In genomic region chr4:20305976-20306375, GRCh38 we compare ENCODE assay signal across 13 cellular contexts. TPM values are rescaled to one million over a fixed set of nuclear protein-coding genes. Genes with fewer than 3 reads are reported as not detected.
DNase-seq lines count a peak whose midpoint lies in the region; ATAC-seq and TF ChIP-seq lines count a peak whose summit lies in the region.
"Had no signal": no experiment of that assay in that cellular context is flagged by ENCODE, and none has a peak within 500 bp of the region (broad histone marks: within the 10 kb centered on the region; RNA-seq: fewer than 3 reads in every experiment).

No MANE protein-coding gene starts in this region.

- no peaks in the 10 kb centered on the region for H3K36me3 Mint-ChIP-seq in stimulated activated memory B cell treated with anti-CD40 and anti-IgM and Interleukin-4, amounts not matched to agents 10 μg/mL and 1 μg/mL and 100 μg/mL, for 72 hours
- H3K36me3 Mint-ChIP-seq in activated naive CD8-positive, alpha-beta T cell treated with anti-CD3 and anti-CD28 coated beads, Interleukin-2, amount 50 U/mL, for 24 hours (ENCODE audit: low read depth): no peaks in the 10 kb centered on the region
- H3K36me3 Mint-ChIP-seq: activated naive CD4-positive, alpha-beta T cell treated with anti-CD3 and anti-CD28 coated beads, Interleukin-2, amount 50 U/mL, for 72 hours had no signal

- no peak overlapping the region for H3K27ac Mint-ChIP-seq in stimulated activated memory B cell treated with anti-CD40 and anti-IgM and Interleukin-4, amounts not matched to agents 10 μg/mL and 1 μg/mL and 100 μg/mL, for 72 hours
- H3K27ac Mint-ChIP-seq in activated naive CD8-positive, alpha-beta T cell treated with anti-CD3 and anti-CD28 coated beads, Interleukin-2, amount 50 U/mL, for 24 hours: no peak overlapping the region
- H3K27ac Mint-ChIP-seq: activated naive CD4-positive, alpha-beta T cell treated with anti-CD3 and anti-CD28 coated beads, Interleukin-2, amount 50 U/mL, for 72 hours; nephron had no signal

- H3K4me1 Mint-ChIP-seq in stimulated activated memory B cell treated with anti-CD40 and anti-IgM and Interleukin-4, amounts not matched to agents 10 μg/mL and 1 μg/mL and 100 μg/mL, for 72 hours: no peaks in the 10 kb centered on the region
- H3K4me1 Mint-ChIP-seq in activated naive CD8-positive, alpha-beta T cell treated with anti-CD3 and anti-CD28 coated beads, Interleukin-2, amount 50 U/mL, for 24 hours: no peaks in the 10 kb centered on the region
- H3K4me1 Mint-ChIP-seq: nephron had no signal

- ATAC-seq in stimulated activated memory B cell treated with anti-CD40 and anti-IgM and Interleukin-4, amounts not matched to agents 10 μg/mL and 1 μg/mL and 100 μg/mL, for 72 hours: no peak
- ATAC-seq in GM21723 (IDR thresholded peaks at IDR 0.05; ENCODE audit: unreplicated experiment): no peak
- no peak for ATAC-seq in activated naive CD8-positive, alpha-beta T cell treated with anti-CD3 and anti-CD28 coated beads, Interleukin-2, amount 50 U/mL, for 24 hours
- ATAC-seq: activated naive CD4-positive, alpha-beta T cell treated with anti-CD3 and anti-CD28 coated beads, Interleukin-2, amount 50 U/mL, for 72 hours had no signal

- no peaks in the 10 kb centered on the region for H3K9me3 ChIP-seq in left ventricle myocardium inferior (replicated peaks)
- H3K9me3 ChIP-seq: upper lobe of left lung had no signal

- DNase-seq in D341Med (ENCODE audit: low spot score) (peak; percentile 39), NCI-H1105 treated with DMSO at 0.1 percent for 48 hours (lab: John Stamatoyannopoulos, UW) (peak; percentile 5), astrocyte of the hippocampus (ENCODE audit: low read depth, low spot score) (peak; percentile 21), medulla oblongata (ENCODE audit: extremely low spot score) (peak; percentile 85), left ventricle myocardium inferior (no peak)
- DNase-seq in activated naive CD8-positive, alpha-beta T cell treated with anti-CD3 and anti-CD28 coated beads, Interleukin-2, amount 50 U/mL, for 24 hours: no peak
- DNase-seq: stimulated activated CD4-positive, alpha-beta T cell treated with anti-CD3 and anti-CD28 coated beads, Interleukin-4, amount 100 ng/mL, for 1 hour; upper lobe of left lung had no signal

- no peak for TF ChIP-seq CTCF in left ventricle myocardium inferior (IDR thresholded peaks at IDR 0.05; ENCODE audit: borderline replicate concordance)

- no peaks in the 10 kb centered on the region for H3K27me3 Mint-ChIP-seq in stimulated activated memory B cell treated with anti-CD40 and anti-IgM and Interleukin-4, amounts not matched to agents 10 μg/mL and 1 μg/mL and 100 μg/mL, for 72 hours
- no peaks in the 10 kb centered on the region for H3K27me3 Mint-ChIP-seq in activated naive CD8-positive, alpha-beta T cell treated with anti-CD3 and anti-CD28 coated beads, Interleukin-2, amount 50 U/mL, for 24 hours

- no peaks in the 10 kb centered on the region for H3K36me3 ChIP-seq in left ventricle myocardium inferior
- H3K36me3 ChIP-seq: upper lobe of left lung had no signal

- intact Hi-C loops in left ventricle myocardium inferior (cut with micrococcal nuclease): no loop called here

- no peaks in the 10 kb centered on the region for H3K27me3 ChIP-seq in left ventricle myocardium inferior (ENCODE audit: low read depth)
- H3K27me3 ChIP-seq: upper lobe of left lung had no signal

- no peak overlapping the region for H3K4me3 ChIP-seq in left ventricle myocardium inferior
- H3K4me3 ChIP-seq: upper lobe of left lung had no signal

- no peaks in the 10 kb centered on the region for H3K9me3 Mint-ChIP-seq in stimulated activated memory B cell treated with anti-CD40 and anti-IgM and Interleukin-4, amounts not matched to agents 10 μg/mL and 1 μg/mL and 100 μg/mL, for 72 hours
- H3K9me3 Mint-ChIP-seq in activated naive CD8-positive, alpha-beta T cell treated with anti-CD3 and anti-CD28 coated beads, Interleukin-2, amount 50 U/mL, for 24 hours: no peaks in the 10 kb centered on the region
- H3K9me3 Mint-ChIP-seq: nephron had no signal

- H3K4me1 ChIP-seq in left ventricle myocardium inferior: no peaks in the 10 kb centered on the region
- H3K4me1 ChIP-seq: upper lobe of left lung had no signal

- H3K4me3 Mint-ChIP-seq in stimulated activated memory B cell treated with anti-CD40 and anti-IgM and Interleukin-4, amounts not matched to agents 10 μg/mL and 1 μg/mL and 100 μg/mL, for 72 hours: no peak overlapping the region
- no peak overlapping the region for H3K4me3 Mint-ChIP-seq in activated naive CD8-positive, alpha-beta T cell treated with anti-CD3 and anti-CD28 coated beads, Interleukin-2, amount 50 U/mL, for 24 hours
- H3K4me3 Mint-ChIP-seq: nephron had no signal

- no peak overlapping the region for H3K27ac ChIP-seq in left ventricle myocardium inferior (replicated peaks)
- H3K27ac ChIP-seq: upper lobe of left lung had no signal

RNA-seq across cellular contexts. Expression of gene SLIT2, which starts 54.3 kb away (rescaled TPM):
- total RNA-seq in left ventricle myocardium inferior: 6.0 TPM
- total RNA-seq: activated naive CD4-positive, alpha-beta T cell treated with anti-CD3 and anti-CD28 coated beads, Interleukin-2, amount 50 U/mL, for 72 hours; NCI-H460 had no signal

Comparison
In these comparisons a context has a peak if more than half of its experiments do, and no peak if none do; other contexts are left out.
1. DNase-seq: peak in D341Med (single experiment), NCI-H1105 treated with DMSO at 0.1 percent for 48 hours (single experiment), astrocyte of the hippocampus (single experiment) and medulla oblongata (single experiment); none in activated naive CD8-positive, alpha-beta T cell treated with anti-CD3 and anti-CD28 coated beads, Interleukin-2, amount 50 U/mL, for 24 hours (single experiment) and left ventricle myocardium inferior (single experiment).